8 cellular contexts compared by ENCODE assay signal in the genomic region with DNA sequence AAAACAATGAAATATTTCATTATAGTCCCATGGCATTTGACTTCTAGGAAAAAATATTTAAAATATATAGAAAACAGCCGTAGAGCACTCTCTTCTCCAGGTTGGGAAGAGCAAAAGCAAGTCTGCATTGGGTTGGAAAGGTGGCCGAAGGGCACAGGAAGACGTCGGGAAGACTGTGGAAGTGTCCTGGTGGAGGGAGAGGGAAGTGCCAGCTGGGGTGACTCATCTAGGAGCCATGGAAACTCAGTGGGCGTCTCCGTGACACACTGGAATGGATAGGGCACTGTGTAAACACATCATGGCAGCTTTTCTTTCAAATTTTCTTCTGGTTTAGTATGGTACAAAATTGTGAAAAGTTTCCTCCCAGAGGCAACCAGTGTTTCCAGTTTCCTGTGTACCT. TPM values are rescaled to one million over a fixed set of nuclear protein-coding genes. Genes with fewer than 3 reads are reported as not detected.
DNase-seq lines count a peak whose midpoint lies in the region; ATAC-seq, FAIRE-seq and TF ChIP-seq lines count a peak whose summit lies in the region.

No MANE protein-coding gene starts in this region.

- H3K9me3 Mint-ChIP-seq in stimulated activated naive CD8-positive, alpha-beta T cell treated with anti-CD3 and anti-CD28 coated beads, Interleukin-15, Interleukin-2, amounts not matched to agents 100 ng/mL and 50 ng/mL, for 24 hours = no peaks in the 10 kb centered on the region

- peaks cover 28% of the 10 kb centered on the region for H3K79me2 ChIP-seq in keratinocyte (ENCODE audit: control insufficient read depth, insufficient read depth, low read length)

- H3K4me1 Mint-ChIP-seq in stimulated activated naive CD8-positive, alpha-beta T cell treated with anti-CD3 and anti-CD28 coated beads, Interleukin-15, Interleukin-2, amounts not matched to agents 100 ng/mL and 50 ng/mL, for 24 hours (ENCODE audit: low read depth) = peaks cover 24% of the 10 kb centered on the region

- no peak overlapping the region for H3K4me3 ChIP-seq in astrocyte of the spinal cord (ENCODE audit: low read depth, low read length)
- no peak overlapping the region for H3K4me3 ChIP-seq in keratinocyte (ENCODE audit: control insufficient read depth in 2 of 3, extremely low read depth in 1 of 3, insufficient read depth in 2 of 3, low read depth in 1 of 3, low read length in 3 of 3)
- H3K4me3 ChIP-seq in tibial artery = no peak overlapping the region

- H3K27me3 ChIP-seq in keratinocyte (ENCODE audit: control insufficient read depth, extremely low read depth, insufficient read depth, low read length) (no peaks in the 10 kb centered on the region), tibial artery (no peaks in the 10 kb centered on the region)

- no peaks in the 10 kb centered on the region for H3K27me3 Mint-ChIP-seq in stimulated activated naive CD8-positive, alpha-beta T cell treated with anti-CD3 and anti-CD28 coated beads, Interleukin-15, Interleukin-2, amounts not matched to agents 100 ng/mL and 50 ng/mL, for 24 hours

- H3K36me3 Mint-ChIP-seq in stimulated activated naive CD8-positive, alpha-beta T cell treated with anti-CD3 and anti-CD28 coated beads, Interleukin-15, Interleukin-2, amounts not matched to agents 100 ng/mL and 50 ng/mL, for 24 hours (ENCODE audit: low read depth) = peaks cover 71% of the 10 kb centered on the region

- H3K36me3 ChIP-seq in keratinocyte (ENCODE audit: control insufficient read depth in 2 of 2, extremely low read depth in 1 of 2, insufficient read depth in 2 of 2, low read length in 2 of 2) (peaks cover 19 to 28% of the 10 kb centered on the region in 2 experiments), tibial artery (peaks cover 38 to 68% (median 46%) of the 10 kb centered on the region in 3 donors)

- H4K20me1 ChIP-seq in keratinocyte (ENCODE audit: control insufficient read depth, extremely low read depth, insufficient read depth, low read length) = peaks cover 8% of the 10 kb centered on the region

- intact Hi-C loops in tibial artery (cut with DNase I; ENCODE audit: low total_unique reads) = no loop called here

- no peak overlapping the region for H3K9ac ChIP-seq in keratinocyte (ENCODE audit: control insufficient read depth, extremely low read depth, insufficient read depth, low read length)

- dilution Hi-C loops in keratinocyte (cut with MboI; ENCODE audit: extremely low pct_ligation_motif_present, low sequenced_read_pairs) = no loop called here

- peak overlapping the region; percentile 32 for H3K27ac Mint-ChIP-seq in stimulated activated naive CD8-positive, alpha-beta T cell treated with anti-CD3 and anti-CD28 coated beads, Interleukin-15, Interleukin-2, amounts not matched to agents 100 ng/mL and 50 ng/mL, for 24 hours

- ATAC-seq in stimulated activated naive CD8-positive, alpha-beta T cell treated with anti-CD3 and anti-CD28 coated beads, Interleukin-15, Interleukin-2, amounts not matched to agents 100 U/mL and 50 U/mL, for 24 hours = no peak
- ATAC-seq in HG03565 (IDR thresholded peaks at IDR 0.05; ENCODE audit: unreplicated experiment) = no peak
- ATAC-seq in GM19463 (IDR thresholded peaks at IDR 0.05; ENCODE audit: unreplicated experiment) = no peak

- H3K4me3 Mint-ChIP-seq in stimulated activated naive CD8-positive, alpha-beta T cell treated with anti-CD3 and anti-CD28 coated beads, Interleukin-15, Interleukin-2, amounts not matched to agents 100 ng/mL and 50 ng/mL, for 24 hours = no peak overlapping the region

- DNase-seq in stimulated activated naive CD8-positive, alpha-beta T cell treated with anti-CD3 and anti-CD28 coated beads, Interleukin-15, Interleukin-2, amounts not matched to agents 100 U/mL and 50 U/mL, for 24 hours = no peak
- DNase-seq in astrocyte of the spinal cord (ENCODE audit: low read depth, low spot score) (peak; percentile 65), keratinocyte (ENCODE audit: low read depth, low spot score) (peak; percentile 38), tibial artery (peak; percentile 71 to 85), NCI-H128 (lab: John Stamatoyannopoulos, UW; ENCODE audit: unreplicated experiment) (no peak)

- FAIRE-seq in keratinocyte (lab: Jason Lieb, UNC) = peak; percentile 95

- H3K9me1 ChIP-seq in keratinocyte (ENCODE audit: control insufficient read depth, extremely low read depth, insufficient read depth, low read length) = peaks cover 4% of the 10 kb centered on the region

- H2AFZ ChIP-seq in keratinocyte (ENCODE audit: control insufficient read depth, low read length) = no peak overlapping the region

- H3K9me3 ChIP-seq in keratinocyte (ENCODE audit: control insufficient read depth, low read depth, low read length) (no peaks in the 10 kb centered on the region), tibial artery (no peaks in the 10 kb centered on the region)

- in situ Hi-C loops in astrocyte of the spinal cord (cut with HindIII; ENCODE audit: low sequenced_read_pairs) = no loop called here

- H3K4me1 ChIP-seq in keratinocyte (ENCODE audit: control insufficient read depth, extremely low read depth, insufficient read depth, low read length) = peaks cover 11% of the 10 kb centered on the region
- peaks cover 0 to 18% (median 16%) of the 10 kb centered on the region in 4 donors for H3K4me1 ChIP-seq in tibial artery

- TF ChIP-seq CTCF in astrocyte of the spinal cord (IDR thresholded peaks at IDR 0.05; ENCODE audit: low read depth, low read length) (peak; percentile 69), keratinocyte (optimal IDR thresholded peaks at IDR 0.05 in 1 of 3, IDR thresholded peaks at IDR 0.05 in 1 of 3, conservative IDR thresholded peaks at IDR 0.05 in 1 of 3; ENCODE audit: extremely low read depth in 1 of 3, insufficient read depth in 2 of 3, low read length in 3 of 3) (peak; percentile 44 to 87 (median 82)), tibial artery (IDR thresholded peaks at IDR 0.05) (peak; percentile 72 to 87)

- H3K27ac ChIP-seq in keratinocyte (ENCODE audit: control insufficient read depth, insufficient read depth, low read length) (peak overlapping the region; percentile 44), tibial artery (peak overlapping the region; percentile 44)

- peak overlapping the region; percentile 35 for H3K4me2 ChIP-seq in keratinocyte (ENCODE audit: control insufficient read depth, extremely low read depth, insufficient read depth, low read depth, low read length)

RNA-seq across cellular contexts. Expression of gene GTPBP1, which starts 12.7 kb away (rescaled TPM):
- polyA plus RNA-seq in keratinocyte = 9.7 to 19.8 TPM (median 16.3 TPM) in 3 replicates
- 28.5 TPM for polyA plus RNA-seq in keratinocyte (2011; ENCODE audit: low read depth)
- polyA plus RNA-seq in keratinocyte (2011; cell fraction: cytosol; rRNA removed) = 7.8 and 12.9 TPM in 2 replicates
- 28.5 and 32.0 TPM in 2 replicates for polyA plus RNA-seq in keratinocyte (2011; cell fraction: nucleus; rRNA removed)
- 15.9 and 21.3 TPM in 2 replicates for polyA plus RNA-seq in keratinocyte (2012; ENCODE audit: low replicate concordance)
- polyA minus RNA-seq in keratinocyte = 26.2 to 57.6 TPM (median 36.7 TPM) in 3 replicates
- 16.3 TPM for polyA minus RNA-seq in keratinocyte (2011; cell fraction: cytosol; rRNA and poly(A)+ RNA removed)
- 19.1 and 20.2 TPM in 2 replicates for polyA minus RNA-seq in keratinocyte (2011; cell fraction: nucleus; rRNA and poly(A)+ RNA removed)

RNA-seq across cellular contexts. Expression of gene JOSD1, which starts 17.7 kb away (rescaled TPM):
- 23.8 to 40.7 TPM (median 32.6 TPM) in 3 replicates for polyA plus RNA-seq in keratinocyte
- polyA plus RNA-seq in keratinocyte (2011; ENCODE audit: low read depth) = 6.0 TPM
- 29.7 and 32.1 TPM in 2 replicates for polyA plus RNA-seq in keratinocyte (2011; cell fraction: cytosol; rRNA removed)
- 39.0 and 39.2 TPM in 2 replicates for polyA plus RNA-seq in keratinocyte (2011; cell fraction: nucleus; rRNA removed)
- polyA plus RNA-seq in keratinocyte (2012; ENCODE audit: low replicate concordance) = 20.6 and 34.6 TPM in 2 replicates
- polyA minus RNA-seq in keratinocyte = 23.5 to 56.9 TPM (median 33.5 TPM) in 3 replicates
- 38.6 TPM for polyA minus RNA-seq in keratinocyte (2011; cell fraction: cytosol; rRNA and poly(A)+ RNA removed)
- 19.1 and 31.5 TPM in 2 replicates for polyA minus RNA-seq in keratinocyte (2011; cell fraction: nucleus; rRNA and poly(A)+ RNA removed)

RNA-seq across cellular contexts. Expression of gene TOMM22, which starts 36.7 kb away (rescaled TPM):
- 45.3 to 85.6 TPM (median 81.8 TPM) in 3 replicates for polyA plus RNA-seq in keratinocyte
- 22.0 TPM for polyA plus RNA-seq in keratinocyte (2011; ENCODE audit: low read depth)
- polyA plus RNA-seq in keratinocyte (2011; cell fraction: cytosol; rRNA removed) = 55.9 and 94.3 TPM in 2 replicates
- polyA plus RNA-seq in keratinocyte (2011; cell fraction: nucleus; rRNA removed) = 23.1 and 24.1 TPM in 2 replicates
- 48.1 and 71.8 TPM in 2 replicates for polyA plus RNA-seq in keratinocyte (2012; ENCODE audit: low replicate concordance)
- polyA minus RNA-seq in keratinocyte = 20.3 to 50.9 TPM (median 35.2 TPM) in 3 replicates
- 41.4 TPM for polyA minus RNA-seq in keratinocyte (2011; cell fraction: cytosol; rRNA and poly(A)+ RNA removed)
- polyA minus RNA-seq in keratinocyte (2011; cell fraction: nucleus; rRNA and poly(A)+ RNA removed) = 5.1 and 9.5 TPM in 2 replicates

RNA-seq across cellular contexts. Expression of gene SUN2, which starts 37.4 kb away (rescaled TPM):
- polyA plus RNA-seq in keratinocyte = 15.9 to 23.2 TPM (median 21.9 TPM) in 3 replicates
- 27.4 TPM for polyA plus RNA-seq in keratinocyte (2011; ENCODE audit: low read depth)
- polyA plus RNA-seq in keratinocyte (2011; cell fraction: cytosol; rRNA removed) = 4.7 and 7.9 TPM in 2 replicates
- 40.0 and 46.0 TPM in 2 replicates for polyA plus RNA-seq in keratinocyte (2011; cell fraction: nucleus; rRNA removed)
- polyA plus RNA-seq in keratinocyte (2012; ENCODE audit: low replicate concordance) = 22.5 and 30.2 TPM in 2 replicates
- polyA minus RNA-seq in keratinocyte = 34.9 to 94.3 TPM (median 45.6 TPM) in 3 replicates
- polyA minus RNA-seq in keratinocyte (2011; cell fraction: cytosol; rRNA and poly(A)+ RNA removed) = 35.5 TPM
- polyA minus RNA-seq in keratinocyte (2011; cell fraction: nucleus; rRNA and poly(A)+ RNA removed) = 72.8 and 78.4 TPM in 2 replicates

Comparison
In these comparisons a context has a peak if more than half of its experiments do, and no peak if none do; other contexts are left out.
1. DNase-seq: peak in astrocyte of the spinal cord (single experiment), keratinocyte (single experiment) and tibial artery (2 of 2); none in stimulated activated naive CD8-positive, alpha-beta T cell treated with anti-CD3 and anti-CD28 coated beads, Interleukin-15, Interleukin-2, amounts not matched to agents 100 U/mL and 50 U/mL, for 24 hours (single experiment) and NCI-H128 (single experiment).
2. Peak in every context shown above with its lines, with median percentiles within 50 percentile points of each other: CTCF ChIP-seq.